In genomic region chr3:57983734-57984518, GRCh38 we compare ENCODE assay signal across 8 cellular contexts. TPM values are rescaled to one million over a fixed set of nuclear protein-coding genes. Genes with fewer than 3 reads are reported as not detected.
DNase-seq lines count a peak whose midpoint lies in the region; TF ChIP-seq lines count a peak whose summit lies in the region.

No MANE protein-coding gene starts in this region.

- H3K9me3 ChIP-seq in Loucy (ENCODE audit: insufficient read depth, low read depth, low read length) (no peaks in the 10 kb centered on the region), esophagus squamous epithelium (no peaks in the 10 kb centered on the region), ovary (no peaks in the 10 kb centered on the region)

- H3K9me3 Mint-ChIP-seq in activated CD4-positive, alpha-beta T cell treated with anti-CD3 and anti-CD28 coated beads, Interleukin-2, amount 10 ng/mL, durations not matched to agents 24 days and 14 days = no peaks in the 10 kb centered on the region

- H2AFZ ChIP-seq in Loucy (ENCODE audit: low read length) = peak overlapping the region; percentile 38

- no peaks in the 10 kb centered on the region for H4K20me1 ChIP-seq in Loucy (ENCODE audit: insufficient read depth, low read length, poor library complexity, severe bottlenecking)

- no peaks in the 10 kb centered on the region for H3F3A ChIP-seq in Loucy (ENCODE audit: low read depth)

- no peak for TF ChIP-seq CTCF in GM10266 (IDR thresholded peaks at IDR 0.05; ENCODE audit: control insufficient read depth, insufficient read depth, low read depth, missing control alignments)
- TF ChIP-seq CTCF in Loucy (conservative IDR thresholded peaks at IDR 0.05; ENCODE audit: low read length) = no peak
- TF ChIP-seq CTCF in esophagus squamous epithelium (IDR thresholded peaks at IDR 0.05) = no peak
- no peak for TF ChIP-seq CTCF in ovary (IDR thresholded peaks at IDR 0.05)

- H3K4me1 ChIP-seq in Loucy (ENCODE audit: insufficient read depth, low read length, poor library complexity, severe bottlenecking) (peaks cover 34% of the 10 kb centered on the region), esophagus squamous epithelium (peaks cover 6 to 20% (median 14%) of the 10 kb centered on the region in 3 donors), ovary (ENCODE audit: insufficient read depth) (no peaks in the 10 kb centered on the region)

- peaks cover 21% of the 10 kb centered on the region for H3K4me1 Mint-ChIP-seq in activated CD4-positive, alpha-beta T cell treated with anti-CD3 and anti-CD28 coated beads, Interleukin-2, amount 10 ng/mL, durations not matched to agents 24 days and 14 days

- H3K36me3 Mint-ChIP-seq in activated CD4-positive, alpha-beta T cell treated with anti-CD3 and anti-CD28 coated beads, Interleukin-2, amount 10 ng/mL, durations not matched to agents 24 days and 14 days (ENCODE audit: low read depth) = peaks cover 2% of the 10 kb centered on the region

- peak; percentile 72 for DNase-seq in GM10266 (ENCODE audit: extremely low spot score)
- DNase-seq in HCEC 1CT = peak; percentile 95
- peak; percentile 86 for DNase-seq in activated CD4-positive, alpha-beta T cell treated with anti-CD3 and anti-CD28 coated beads, Interleukin-2, amount 10 ng/mL, durations not matched to agents 24 days and 14 days
- DNase-seq in esophagus squamous epithelium (lab: John Stamatoyannopoulos, UW) = no peak
- peak; percentile 43 to 61 (median 49) for DNase-seq in ovary
- no peak for DNase-seq in islet precursor cell
- DNase-seq in NCI-H345 (lab: John Stamatoyannopoulos, UW) = no peak

- H3K27me3 ChIP-seq in Loucy (ENCODE audit: insufficient read depth, low read length, poor library complexity, severe bottlenecking) (no peaks in the 10 kb centered on the region), esophagus squamous epithelium (no peaks in the 10 kb centered on the region), ovary (no peaks in the 10 kb centered on the region)

- H3K9me2 ChIP-seq in Loucy (replicated peaks; ENCODE audit: low read depth, low read length) = no peaks in the 10 kb centered on the region

- H3K36me3 ChIP-seq in Loucy (ENCODE audit: insufficient read depth, low read length) (no peaks in the 10 kb centered on the region), esophagus squamous epithelium (no peaks in the 10 kb centered on the region), ovary (no peaks in the 10 kb centered on the region)

- H3K4me3 ChIP-seq in Loucy (ENCODE audit: low read length, poor library complexity, severe bottlenecking) (peak overlapping the region; percentile 21), esophagus squamous epithelium (no peak overlapping the region), ovary (no peak overlapping the region)

- peak overlapping the region; percentile 64 for H3K4me3 Mint-ChIP-seq in activated CD4-positive, alpha-beta T cell treated with anti-CD3 and anti-CD28 coated beads, Interleukin-2, amount 10 ng/mL, durations not matched to agents 24 days and 14 days

- H3K27ac Mint-ChIP-seq in activated CD4-positive, alpha-beta T cell treated with anti-CD3 and anti-CD28 coated beads, Interleukin-2, amount 10 ng/mL, durations not matched to agents 24 days and 14 days = peak overlapping the region; percentile 92

- TF ChIP-seq POLR2A in esophagus squamous epithelium (IDR thresholded peaks at IDR 0.05) = no peak
- no peak for TF ChIP-seq POLR2A in ovary (IDR thresholded peaks at IDR 0.05)

- peak overlapping the region; percentile 34 for H3K9ac ChIP-seq in Loucy (ENCODE audit: low read depth, low read length, poor library complexity, severe bottlenecking)

- peak overlapping the region; percentile 58 for H3K4me2 ChIP-seq in Loucy (ENCODE audit: low read depth, low read length, poor library complexity, severe bottlenecking)

- H3K27me3 Mint-ChIP-seq in activated CD4-positive, alpha-beta T cell treated with anti-CD3 and anti-CD28 coated beads, Interleukin-2, amount 10 ng/mL, durations not matched to agents 24 days and 14 days = no peaks in the 10 kb centered on the region

- WGBS in esophagus squamous epithelium, 2 donors = 0 to 6% methylated on average over 5 of the region's 5 CpGs
- 8 to 13% (median 9%) methylated on average over 5 of the region's 5 CpGs for WGBS in ovary, 3 donors

- no peaks in the 10 kb centered on the region for H3K79me2 ChIP-seq in Loucy (ENCODE audit: insufficient read depth, low read length)

- intact Hi-C loops in activated CD4-positive, alpha-beta T cell treated with anti-CD3 and anti-CD28 coated beads, Interleukin-2, amount 10 ng/mL, durations not matched to agents 24 days and 14 days (cut with micrococcal nuclease) = no loop called here
- intact Hi-C loops in esophagus squamous epithelium (cut with DNase I) = no loop called here
- intact Hi-C loops in ovary (cut with DNase I) = no loop called here

- no peak for TF ChIP-seq EP300 in ovary (IDR thresholded peaks at IDR 0.05)

- peak overlapping the region in 3 of 4 donors; percentile 43 to 57 (median 50) for H3K27ac ChIP-seq in esophagus squamous epithelium
- H3K27ac ChIP-seq in ovary = no peak overlapping the region

RNA-seq across cellular contexts. Expression of gene FLNB, which starts 24.3 kb away (rescaled TPM):
- 22.8 and 23.9 TPM in 2 replicates for total RNA-seq in activated CD4-positive, alpha-beta T cell treated with anti-CD3 and anti-CD28 coated beads, Interleukin-2, amount 10 ng/mL, durations not matched to agents 24 days and 14 days
- total RNA-seq in esophagus squamous epithelium (10 to 100 TPM; 65.4 to 77.0 (median 71.5) TPM), ovary (100 to 1,000 TPM in 5 of 7 donors, 10 to 100 TPM in 2; 51.9 to 141 (median 126) TPM)
- polyA plus RNA-seq in ovary = 100 to 1,000 TPM in 1 of 2 donors, 10 to 100 TPM in 1; 78.6 to 190 TPM

Comparison
In these comparisons a context has a peak if more than half of its experiments do, and no peak if none do; other contexts are left out.
1. DNase-seq: peak in GM10266 (single experiment), HCEC 1CT (single experiment), activated CD4-positive, alpha-beta T cell treated with anti-CD3 and anti-CD28 coated beads, Interleukin-2, amount 10 ng/mL, durations not matched to agents 24 days and 14 days (single experiment) and ovary (5 of 5); none in esophagus squamous epithelium (single experiment), islet precursor cell (single experiment) and NCI-H345 (single experiment).
2. H3K27ac ChIP-seq: peak in esophagus squamous epithelium (3 of 4); none in ovary (0 of 2).